In genomic region chr4:115883862-115884261, GRCh38 we compare ENCODE assay signal across 1 cellular context.
TF ChIP-seq lines count a peak whose summit lies in the region.

No MANE protein-coding gene starts in this region.

TF ChIP-seq in WTC11, 78 proteins besides CTCF, POLR2A, EP300 and RAD21 (continued from another document):
- TF ChIP-seq ZSCAN18 (CRISPR knock-in tag; IDR thresholded peaks at IDR 0.05), result no peak
- TF ChIP-seq, protein P1, sequence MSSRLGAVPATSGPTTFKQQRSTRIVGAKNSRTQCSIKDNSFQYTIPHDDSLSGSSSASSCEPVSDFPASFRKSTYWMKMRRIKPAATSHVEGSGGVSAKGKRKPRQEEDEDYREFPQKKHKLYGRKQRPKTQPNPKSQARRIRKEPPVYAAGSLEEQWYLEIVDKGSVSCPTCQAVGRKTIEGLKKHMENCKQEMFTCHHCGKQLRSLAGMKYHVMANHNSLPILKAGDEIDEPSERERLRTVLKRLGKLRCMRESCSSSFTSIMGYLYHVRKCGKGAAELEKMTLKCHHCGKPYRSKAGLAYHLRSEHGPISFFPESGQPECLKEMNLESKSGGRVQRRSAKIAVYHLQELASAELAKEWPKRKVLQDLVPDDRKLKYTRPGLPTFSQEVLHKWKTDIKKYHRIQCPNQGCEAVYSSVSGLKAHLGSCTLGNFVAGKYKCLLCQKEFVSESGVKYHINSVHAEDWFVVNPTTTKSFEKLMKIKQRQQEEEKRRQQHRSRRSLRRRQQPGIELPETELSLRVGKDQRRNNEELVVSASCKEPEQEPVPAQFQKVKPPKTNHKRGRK (CRISPR knock-in tag; IDR thresholded peaks at IDR 0.05; ENCODE audit: borderline replicate concordance), result no peak
- TF ChIP-seq FOXP1 (CRISPR knock-in tag; IDR thresholded peaks at IDR 0.05; ENCODE audit: borderline replicate concordance), result no peak
- TF ChIP-seq AR (CRISPR knock-in tag; IDR thresholded peaks at IDR 0.05), result no peak
- no peak for TF ChIP-seq SMAD4 (CRISPR knock-in tag; IDR thresholded peaks at IDR 0.05)
